ENCODE assay signal across 8 cellular contexts in the genomic region with DNA sequence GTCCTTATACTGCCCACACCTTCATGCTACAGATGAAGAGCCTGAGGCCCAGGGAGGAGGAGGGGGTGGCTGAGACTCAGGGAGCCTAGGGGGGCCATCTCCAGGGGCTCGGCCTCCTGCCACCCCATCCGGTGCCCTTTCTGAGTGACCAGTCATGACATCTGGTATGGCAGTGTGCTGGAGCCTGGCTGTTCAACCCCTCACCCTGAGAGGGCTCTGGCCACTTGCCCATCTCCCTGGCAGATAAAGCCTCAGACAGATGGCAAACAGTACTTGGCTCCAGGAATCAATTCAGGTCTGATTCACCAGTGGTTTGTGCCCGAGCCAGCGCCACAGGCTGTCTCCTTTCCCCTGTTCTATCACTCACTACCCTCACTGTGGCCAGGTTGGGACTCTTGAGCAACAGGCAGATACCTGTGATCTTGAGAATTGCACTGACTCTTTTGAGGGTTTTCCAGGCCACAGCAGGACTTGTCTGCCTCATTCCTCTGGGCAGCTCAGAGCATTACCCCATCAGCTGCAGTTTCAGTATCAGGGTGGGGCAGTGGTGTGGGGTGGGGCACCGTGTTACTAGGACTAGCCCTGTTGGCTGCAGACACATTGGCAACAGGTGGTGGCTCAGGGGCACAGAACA. TPM values are rescaled to one million over a fixed set of nuclear protein-coding genes. Genes with fewer than 3 reads are reported as not detected.
DNase-seq lines count a peak whose midpoint lies in the region; ATAC-seq and TF ChIP-seq lines count a peak whose summit lies in the region.

No MANE protein-coding gene starts in this region.

- no peaks in the 10 kb centered on the region for H3K27me3 ChIP-seq in BLaER1 treated with 17β-estradiol and CSF1 and Interleukin-3, amounts not matched to agents 10 nM and 100 nM
- H3K27me3 ChIP-seq in adipocyte (replicated peaks; ENCODE audit: control insufficient read depth, insufficient read depth, low read length): no peaks in the 10 kb centered on the region
- no peaks in the 10 kb centered on the region for H3K27me3 ChIP-seq in liver (ENCODE audit: control insufficient read depth in 4 of 4, insufficient read depth in 4 of 4, low read length in 3 of 4)

- TF ChIP-seq CTCF in liver (IDR thresholded peaks at IDR 0.05; ENCODE audit: low read depth, low read length, missing input control): no peak

- peaks cover 0 to 8% (median 0%) of the 10 kb centered on the region in 11 experiments; a peak in 4 of 22 replicates for H3K9me3 ChIP-seq in BLaER1 treated with 17β-estradiol and CSF1 and Interleukin-3, amounts not matched to agents 10 nM and 100 nM (replicated peaks in 1 of 11)
- H3K9me3 ChIP-seq in adipocyte (ENCODE audit: control insufficient read depth, low read length) (no peaks in the 10 kb centered on the region), liver (ENCODE audit: control insufficient read depth in 4 of 4, low read length in 3 of 4) (no peaks in the 10 kb centered on the region)

- ATAC-seq in GM18517 (IDR thresholded peaks at IDR 0.05; ENCODE audit: unreplicated experiment) (no peak), HG03571 (IDR thresholded peaks at IDR 0.05; ENCODE audit: unreplicated experiment) (no peak), HG02981 (IDR thresholded peaks at IDR 0.05; ENCODE audit: unreplicated experiment) (no peak)

- peaks cover 46 to 98% (median 90%) of the 10 kb centered on the region in 10 experiments for H3K4me1 ChIP-seq in BLaER1 treated with 17β-estradiol and CSF1 and Interleukin-3, amounts not matched to agents 10 nM and 100 nM
- H3K4me1 ChIP-seq in adipocyte (ENCODE audit: control insufficient read depth, insufficient read depth, low read length) (peaks cover 3% of the 10 kb centered on the region), liver (ENCODE audit: control insufficient read depth in 4 of 4, insufficient read depth in 4 of 4, low read length in 3 of 4) (peaks cover 5 to 24% (median 14%) of the 10 kb centered on the region in 4 donors)

- H3K27ac ChIP-seq in BLaER1 treated with 17β-estradiol and CSF1 and Interleukin-3, amounts not matched to agents 10 nM and 100 nM: peak overlapping the region in 8 of 11 experiments; percentile 15 to 62 (median 34); a peak in 13 of 22 replicates
- H3K27ac ChIP-seq in liver (ENCODE audit: low read depth in 1 of 2, low read length in 2 of 2): peak overlapping the region; percentile 64 to 69

- peaks cover 9 to 28% (median 15%) of the 10 kb centered on the region in 11 experiments for H3K36me3 ChIP-seq in BLaER1 treated with 17β-estradiol and CSF1 and Interleukin-3, amounts not matched to agents 10 nM and 100 nM
- H3K36me3 ChIP-seq in adipocyte (ENCODE audit: control insufficient read depth, insufficient read depth, low read length, severe bottlenecking) (peaks cover 12% of the 10 kb centered on the region), liver (ENCODE audit: control insufficient read depth in 4 of 4, insufficient read depth in 3 of 4, low read depth in 1 of 4, low read length in 3 of 4) (peaks cover 0 to 13% (median 6%) of the 10 kb centered on the region in 4 donors)

- H3K4me3 ChIP-seq in BLaER1 treated with 17β-estradiol and CSF1 and Interleukin-3, amounts not matched to agents 10 nM and 100 nM: no peak overlapping the region; a peak in 1 of 20 replicates
- H3K4me3 ChIP-seq in adipocyte (ENCODE audit: low read length): no peak overlapping the region
- H3K4me3 ChIP-seq in liver (ENCODE audit: low read depth in 1 of 3, low read length in 3 of 3): no peak overlapping the region

- peak overlapping the region in 9 of 11 experiments; percentile 0 to 82 (median 31); a peak in 11 of 22 replicates for H3K4me2 ChIP-seq in BLaER1 treated with 17β-estradiol and CSF1 and Interleukin-3, amounts not matched to agents 10 nM and 100 nM

- DNase-seq in LoVo (ENCODE audit: low spot score): peak; percentile 64
- peak; percentile 56 for DNase-seq in adipocyte (ENCODE audit: low read depth)
- no peak for DNase-seq in COLO829 (ENCODE audit: low spot score)

- peak overlapping the region in 7 of 11 experiments; percentile 16 to 48 (median 34); a peak in 9 of 22 replicates for H3K9ac ChIP-seq in BLaER1 treated with 17β-estradiol and CSF1 and Interleukin-3, amounts not matched to agents 10 nM and 100 nM
- H3K9ac ChIP-seq in adipocyte (ENCODE audit: low read length) (no peak overlapping the region), liver (ENCODE audit: low read depth in 1 of 2, low read length in 2 of 2) (no peak overlapping the region)

- peaks cover 21 to 53% (median 30%) of the 10 kb centered on the region in 11 experiments; a peak in 21 of 22 replicates for H4K20me1 ChIP-seq in BLaER1 treated with 17β-estradiol and CSF1 and Interleukin-3, amounts not matched to agents 10 nM and 100 nM

- TF ChIP-seq RAD21 in liver (IDR thresholded peaks at IDR 0.05): peak; percentile 53 to 62

- 26% methylated on average over 5 of the region's 5 CpGs for WGBS in liver

TF ChIP-seq in liver, 16 proteins besides CTCF, POLR2A, EP300 and RAD21:
- peak; percentile 48 for TF ChIP-seq SP1 (IDR thresholded peaks at IDR 0.05)
- TF ChIP-seq RXRA (IDR thresholded peaks at IDR 0.05): peak; percentile 65 to 77
- TF ChIP-seq FOXA2 (IDR thresholded peaks at IDR 0.05): no peak
- no peak for TF ChIP-seq FOXA1 (IDR thresholded peaks at IDR 0.05)
- TF ChIP-seq HNF4A (conservative IDR thresholded peaks at IDR 0.05): peak; percentile 54 to 65
- no peak for TF ChIP-seq EGR1 (IDR thresholded peaks at IDR 0.05; ENCODE audit: low read depth in 2 of 2)
- TF ChIP-seq, protein P1, sequence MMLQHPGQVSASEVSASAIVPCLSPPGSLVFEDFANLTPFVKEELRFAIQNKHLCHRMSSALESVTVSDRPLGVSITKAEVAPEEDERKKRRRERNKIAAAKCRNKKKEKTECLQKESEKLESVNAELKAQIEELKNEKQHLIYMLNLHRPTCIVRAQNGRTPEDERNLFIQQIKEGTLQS (IDR thresholded peaks at IDR 0.05): no peak
- no peak for TF ChIP-seq HNF4G (IDR thresholded peaks at IDR 0.05)
- peak; percentile 14 for TF ChIP-seq MAX (IDR thresholded peaks at IDR 0.05)
- peak; percentile 48 for TF ChIP-seq YY1 (IDR thresholded peaks at IDR 0.05)
- peak in 1 of 2 donors; percentile 66 for TF ChIP-seq JUND (IDR thresholded peaks at IDR 0.05)
- no peak for TF ChIP-seq TAF1 (conservative IDR thresholded peaks at IDR 0.05)
- no peak for TF ChIP-seq GABPA (IDR thresholded peaks at IDR 0.05 in 1 of 2, conservative IDR thresholded peaks at IDR 0.05 in 1 of 2)
- TF ChIP-seq REST (IDR thresholded peaks at IDR 0.05): no peak
- TF ChIP-seq, protein P2, sequence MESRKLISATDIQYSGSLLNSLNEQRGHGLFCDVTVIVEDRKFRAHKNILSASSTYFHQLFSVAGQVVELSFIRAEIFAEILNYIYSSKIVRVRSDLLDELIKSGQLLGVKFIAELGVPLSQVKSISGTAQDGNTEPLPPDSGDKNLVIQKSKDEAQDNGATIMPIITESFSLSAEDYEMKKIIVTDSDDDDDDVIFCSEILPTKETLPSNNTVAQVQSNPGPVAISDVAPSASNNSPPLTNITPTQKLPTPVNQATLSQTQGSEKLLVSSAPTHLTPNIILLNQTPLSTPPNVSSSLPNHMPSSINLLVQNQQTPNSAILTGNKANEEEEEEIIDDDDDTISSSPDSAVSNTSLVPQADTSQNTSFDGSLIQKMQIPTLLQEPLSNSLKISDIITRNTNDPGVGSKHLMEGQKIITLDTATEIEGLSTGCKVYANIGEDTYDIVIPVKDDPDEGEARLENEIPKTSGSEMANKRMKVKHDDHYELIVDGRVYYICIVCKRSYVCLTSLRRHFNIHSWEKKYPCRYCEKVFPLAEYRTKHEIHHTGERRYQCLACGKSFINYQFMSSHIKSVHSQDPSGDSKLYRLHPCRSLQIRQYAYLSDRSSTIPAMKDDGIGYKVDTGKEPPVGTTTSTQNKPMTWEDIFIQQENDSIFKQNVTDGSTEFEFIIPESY (IDR thresholded peaks at IDR 0.05): peak; percentile 18
- no peak for TF ChIP-seq NR2F2 (IDR thresholded peaks at IDR 0.05)

RNA-seq across cellular contexts. Expression of gene SRSF3, which starts 22.8 kb away (rescaled TPM):
- total RNA-seq in liver: 100 to 1,000 TPM in 1 of 2 donors, 10 to 100 TPM in 1; 62.8 to 101 TPM
- 100 to 1,000 TPM; 101 to 103 TPM for polyA plus RNA-seq in liver

Comparison
In these comparisons a context has a peak if more than half of its experiments do, and no peak if none do; other contexts are left out.
1. H3K9ac ChIP-seq: peak in BLaER1 treated with 17β-estradiol and CSF1 and Interleukin-3, amounts not matched to agents 10 nM and 100 nM (7 of 11); none in adipocyte (single experiment) and liver (0 of 2).